Comparison of ENCODE assay signal across 2 cellular contexts in genomic region chr17:42521036-42521435, GRCh38.
TF ChIP-seq lines count a peak whose summit lies in the region.

No MANE protein-coding gene starts in this region.

TF ChIP-seq in SK-N-SH, 30 proteins besides CTCF, POLR2A, EP300 and RAD21 (continued from another document):
- TF ChIP-seq REST (IDR thresholded peaks at IDR 0.05; ENCODE audit: low read depth, low read length) (no peak), IRF3 (IDR thresholded peaks at IDR 0.05; ENCODE audit: low read depth, low read length) (no peak), PBX3 (IDR thresholded peaks at IDR 0.05) (peak; percentile 46), GATA2 (CRISPR knock-in tag; IDR thresholded peaks at IDR 0.05) (no peak)

TF ChIP-seq in SK-N-SH treated with all-trans-retinoic acid at 6 μM for 48 hours, 23 proteins besides CTCF, POLR2A, EP300 and RAD21 (continued from another document):
- no peak for TF ChIP-seq CSRNP3 (CRISPR knock-in tag; IDR thresholded peaks at IDR 0.05)
